Comparison of ENCODE assay signal across 16 cellular contexts in the genomic region with DNA sequence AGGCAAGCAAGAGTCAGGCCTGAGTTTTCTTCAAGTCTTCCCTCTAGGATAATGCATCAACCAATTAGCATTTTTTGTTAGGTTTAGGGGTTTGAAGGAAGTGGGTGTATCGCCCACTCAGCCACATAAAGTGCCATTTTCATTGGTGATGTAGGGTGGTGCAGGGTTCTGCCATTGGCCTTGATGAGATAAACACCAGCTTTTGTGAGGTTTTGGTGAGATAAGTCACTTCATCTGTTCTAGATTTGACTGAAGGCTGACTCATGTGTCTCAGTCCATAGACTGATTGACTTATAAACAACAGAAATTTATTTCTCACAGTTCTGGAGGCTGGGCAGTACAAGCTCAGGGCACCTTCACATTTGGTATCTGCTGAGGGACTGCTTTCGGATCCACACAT.
A peak's percentile ranks its signal among the peaks of the same experiment; 100 is the strongest.
DNase-seq lines count a peak whose midpoint lies in the region; ATAC-seq and TF ChIP-seq lines count a peak whose summit lies in the region.
"Had no signal": no experiment of that assay in that cellular context is flagged by ENCODE, and none has a peak within 500 bp of the region (broad histone marks: within the 10 kb centered on the region; RNA-seq: fewer than 3 reads in every experiment).

No MANE protein-coding gene starts in this region.

- H3K4me2 ChIP-seq in Karpas-422 (ENCODE audit: low read depth, low read length, poor library complexity, severe bottlenecking) (no peak overlapping the region), smooth muscle cell (no peak overlapping the region)
- H3K4me2 ChIP-seq: GM23338 had no signal

- 75% methylated on average over 2 of the region's 2 CpGs for WGBS in smooth muscle cell (ENCODE audit: low lambda C conversion rate)
- 88 to 91% methylated on average over 2 of the region's 2 CpGs for WGBS in testis, 2 donors

- H3K79me2 ChIP-seq in Karpas-422 (ENCODE audit: low read length) (no peaks in the 10 kb centered on the region), smooth muscle cell (ENCODE audit: low read depth) (no peaks in the 10 kb centered on the region)

- H3K4me1 ChIP-seq in Karpas-422 (ENCODE audit: low read length) (peaks cover 14% of the 10 kb centered on the region), smooth muscle cell (ENCODE audit: low read depth) (no peaks in the 10 kb centered on the region), testis (no peaks in the 10 kb centered on the region)

- peak; percentile 59 for ATAC-seq in GM18868 (IDR thresholded peaks at IDR 0.05; ENCODE audit: unreplicated experiment)
- ATAC-seq: GM23338, WTC11 had no signal

- no peaks in the 10 kb centered on the region for H4K20me1 ChIP-seq in Karpas-422 (ENCODE audit: insufficient read depth, low read depth, low read length)
- no peaks in the 10 kb centered on the region for H4K20me1 ChIP-seq in smooth muscle cell (ENCODE audit: low read depth)

- no peaks in the 10 kb centered on the region for H3K9me2 ChIP-seq in Karpas-422 (replicated peaks; ENCODE audit: insufficient read depth, low read length)

- H3F3A ChIP-seq in smooth muscle cell (ENCODE audit: low read depth): no peaks in the 10 kb centered on the region

- intact Hi-C loops in testis (cut with DNase I; ENCODE audit: low total_unique reads): no loop called here

- no peak overlapping the region for H2AFZ ChIP-seq in Karpas-422 (ENCODE audit: low read length)
- H2AFZ ChIP-seq in smooth muscle cell (ENCODE audit: low read depth): no peak overlapping the region
- H2AFZ ChIP-seq: GM23338 had no signal

- H3K27me3 ChIP-seq in Karpas-422 (ENCODE audit: low read length): 0 out of 2 replicates have a peak, but pooled peaks cover 2% of the 10 kb centered on the region
- H3K27me3 ChIP-seq in smooth muscle cell (ENCODE audit: low read depth): no peaks in the 10 kb centered on the region
- H3K27me3 ChIP-seq in testis: no peaks in the 10 kb centered on the region
- H3K27me3 ChIP-seq: neutrophil had no signal

- POLR2A ChIA-PET in RWPE1 (lab: Yijun Ruan, JAX; ENCODE audit: low non-redundant PET): no interaction called here

- H3K36me3 ChIP-seq in Karpas-422 (ENCODE audit: insufficient read depth, low read length): no peaks in the 10 kb centered on the region
- no peaks in the 10 kb centered on the region for H3K36me3 ChIP-seq in smooth muscle cell (ENCODE audit: low read depth)
- no peaks in the 10 kb centered on the region for H3K36me3 ChIP-seq in testis (ENCODE audit: low read depth, missing control alignments)
- H3K36me3 ChIP-seq: neutrophil had no signal

- CTCF ChIA-PET in RWPE1 (lab: Yijun Ruan, JAX): no interaction called here

- H3K9ac ChIP-seq in Karpas-422 (ENCODE audit: low read length) (no peak overlapping the region), smooth muscle cell (ENCODE audit: low read depth) (peak overlapping the region; percentile 43)

- no peak overlapping the region for H3K27ac ChIP-seq in Karpas-422 (ENCODE audit: low read length)
- peak overlapping the region; percentile 87 for H3K27ac ChIP-seq in smooth muscle cell (ENCODE audit: low read depth)
- H3K27ac ChIP-seq in testis: no peak overlapping the region
- H3K27ac ChIP-seq in substantia nigra (ENCODE audit: low read depth, low read length, poor library complexity, severe bottlenecking): no peak overlapping the region
- no peak overlapping the region for H3K27ac ChIP-seq in RWPE1
- H3K27ac ChIP-seq: neutrophil had no signal

- H3K4me3 ChIP-seq in Karpas-422 (ENCODE audit: low read length) (no peak overlapping the region), smooth muscle cell (no peak overlapping the region), testis (no peak overlapping the region)
- H3K4me3 ChIP-seq: GM23338 had no signal

- TF ChIP-seq POLR2A in testis (IDR thresholded peaks at IDR 0.05): no peak

- peak; percentile 51 for DNase-seq in activated CD4-positive, alpha-beta T cell treated with anti-CD3 and anti-CD28 coated beads for 48 hours
- DNase-seq in activated CD4-positive, alpha-beta T cell treated with anti-CD3 and anti-CD28 coated beads, Interleukin-2, amount 50 U/mL, for 1 hour: no peak
- DNase-seq in Karpas-422: peak; percentile 15
- no peak for DNase-seq in smooth muscle cell (lab: John Stamatoyannopoulos, UW; ENCODE audit: unreplicated experiment)
- DNase-seq in testis: no peak
- no peak for DNase-seq in substantia nigra (lab: John Stamatoyannopoulos, UW)
- no peak for DNase-seq in RWPE1 (ENCODE audit: low spot score)
- DNase-seq: anterior cingulate cortex; DND-41; NCI-H2227 treated with DMSO at 0.1 percent for 48 hours; Right ventricle myocardium superior; stimulated activated naive CD4-positive, alpha-beta T cell had no signal

- H3K9me3 ChIP-seq in Karpas-422 (ENCODE audit: low read length): no peaks in the 10 kb centered on the region
- H3K9me3 ChIP-seq in smooth muscle cell (replicated peaks; ENCODE audit: low read depth): no peaks in the 10 kb centered on the region
- no peaks in the 10 kb centered on the region for H3K9me3 ChIP-seq in testis
- H3K9me3 ChIP-seq: neutrophil had no signal

- no peak for TF ChIP-seq CTCF in smooth muscle cell (IDR thresholded peaks at IDR 0.05; ENCODE audit: borderline replicate concordance, insufficient read depth, poor library complexity, severe bottlenecking)
- no peak for TF ChIP-seq CTCF in testis (IDR thresholded peaks at IDR 0.05)
- no peak for TF ChIP-seq CTCF in RWPE1 (conservative IDR thresholded peaks at IDR 0.05; ENCODE audit: low read depth)

Comparison
In these comparisons a context has a peak if more than half of its experiments do, and no peak if none do; other contexts are left out.
1. DNase-seq: peak in activated CD4-positive, alpha-beta T cell treated with anti-CD3 and anti-CD28 coated beads for 48 hours (single experiment) and Karpas-422 (single experiment); none in activated CD4-positive, alpha-beta T cell treated with anti-CD3 and anti-CD28 coated beads, Interleukin-2, amount 50 U/mL, for 1 hour (single experiment), smooth muscle cell (single experiment), testis (single experiment), substantia nigra (0 of 49) and RWPE1 (single experiment).